Comparison of ENCODE assay signal across 8 cellular contexts in the genomic region with DNA sequence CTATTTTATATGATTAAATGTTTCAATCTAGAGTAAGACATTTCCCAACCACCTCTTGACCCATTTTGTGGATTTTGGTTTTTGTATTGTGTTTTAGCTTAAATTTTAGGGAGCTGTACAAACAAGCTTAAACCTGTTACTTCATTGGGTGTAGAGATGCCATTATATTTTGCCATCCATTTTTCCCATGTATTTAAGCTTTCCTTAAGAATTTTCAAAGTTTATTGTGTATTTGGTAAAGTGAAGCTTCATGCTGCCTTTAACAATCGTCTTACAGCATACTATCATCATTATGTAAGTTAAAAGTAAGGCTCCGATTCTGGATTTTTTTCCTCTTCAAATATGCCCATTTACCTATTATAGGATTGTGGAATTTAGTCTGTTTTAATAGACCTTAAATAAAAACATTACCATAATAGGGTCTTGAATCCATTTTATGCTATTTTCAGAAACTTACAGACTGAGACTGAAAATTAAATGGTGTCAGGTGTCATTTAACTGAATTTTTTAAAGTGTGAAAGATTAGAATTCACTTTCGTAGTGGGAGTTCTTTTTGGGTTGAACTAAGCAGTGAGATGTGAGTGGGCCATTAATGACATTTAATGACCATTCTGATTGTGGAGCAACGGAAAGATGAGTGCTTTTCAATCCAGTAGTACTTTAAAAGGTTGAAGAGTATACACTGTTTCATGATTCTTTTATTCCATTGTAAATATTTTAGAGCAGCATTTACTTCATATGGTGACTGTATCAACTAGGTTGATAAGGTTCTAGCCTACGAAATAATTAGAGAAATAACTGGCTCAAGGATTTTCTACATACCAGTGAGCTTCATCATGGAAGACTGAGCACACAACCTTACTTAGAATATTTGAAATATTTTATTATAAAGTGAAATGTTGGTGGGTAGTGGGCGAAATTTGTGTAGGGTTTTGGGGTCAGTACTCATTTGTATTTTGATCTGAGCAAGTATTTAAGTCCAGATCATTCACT. TPM values are rescaled to one million over a fixed set of nuclear protein-coding genes. Genes with fewer than 3 reads are reported as not detected.
A peak's percentile ranks its signal among the peaks of the same experiment; 100 is the strongest.
DNase-seq lines count a peak whose midpoint lies in the region; ATAC-seq and TF ChIP-seq lines count a peak whose summit lies in the region.

No MANE protein-coding gene starts in this region.

- intact Hi-C loops in OCI-LY7 (cut with micrococcal nuclease; ENCODE audit: unreplicated experiment) (loop anchor here (10.0 kb wide), 1 partner anchor 1098 kb away; a partner anchor contains a TSS), psoas muscle (cut with DNase I) (loop anchor here (5.0 to 10.0 kb wide), 3 partner anchors 41 to 1098 kb away; a partner anchor contains a TSS)

- POLR2A ChIA-PET in OCI-LY7 (lab: Charles Lee), result interaction anchor here (0.5 to 4.2 kb wide), 23 partner anchors 9 to 1103 kb away, joined by 3 to 49 read pairs (median 4); no protein-coding TSS in a partner anchor

- no peak overlapping the region for H2AFZ ChIP-seq in OCI-LY7 (ENCODE audit: low read length)

- peaks cover 31% of the 10 kb centered on the region for H4K20me1 ChIP-seq in OCI-LY7 (ENCODE audit: insufficient read depth, low read length)

- no peak for DNase-seq in OCI-LY7 (ENCODE audit: low spot score)
- DNase-seq in endothelial cell (ENCODE audit: low spot score), result no peak
- no peak for DNase-seq in psoas muscle
- DNase-seq in occipital lobe (lab: John Stamatoyannopoulos, UW), result no peak
- no peak for DNase-seq in epidermal melanocyte (ENCODE audit: insufficient read length, low spot score)
- DNase-seq in islet precursor cell, result no peak

- H3K4me1 ChIP-seq in OCI-LY7 (ENCODE audit: insufficient read depth, low read length, poor library complexity, severe bottlenecking) (peaks cover 51% of the 10 kb centered on the region), psoas muscle (peaks cover 51% of the 10 kb centered on the region)

- H3K4me3 Mint-ChIP-seq in endothelial cell (ENCODE audit: unreplicated experiment), result peak overlapping the region; percentile 100

- H3K9me2 ChIP-seq in OCI-LY7 (ENCODE audit: insufficient read depth, low read length), result no peaks in the 10 kb centered on the region

- peak overlapping the region; percentile 78 for H3K27ac Mint-ChIP-seq in endothelial cell (ENCODE audit: unreplicated experiment)

- peaks cover 4% of the 10 kb centered on the region for H3K9me3 Mint-ChIP-seq in endothelial cell (ENCODE audit: unreplicated experiment)

- H3K36me3 Mint-ChIP-seq in endothelial cell (ENCODE audit: low read depth, unreplicated experiment), result peaks cover 20% of the 10 kb centered on the region

- BruUV-seq in OCI-LY7 (replicated peaks; lab: Mats Ljungman, UMichigan), result no TSS peak

- H3K36me3 ChIP-seq in OCI-LY7 (ENCODE audit: insufficient read depth, low read length) (peaks cover 26% of the 10 kb centered on the region), psoas muscle (ENCODE audit: insufficient read depth in 1 of 2, low read depth in 1 of 2) (no peaks in the 10 kb centered on the region)

- WGBS in psoas muscle, 3 donors, result 14 to 25% (median 19%) methylated on average over 6 of the region's 6 CpGs

- no peaks in the 10 kb centered on the region for H3K9me3 ChIP-seq in OCI-LY7 (ENCODE audit: low read length)
- H3K9me3 ChIP-seq in psoas muscle, result no peaks in the 10 kb centered on the region

- peaks cover 73% of the 10 kb centered on the region for H3K79me2 ChIP-seq in OCI-LY7 (ENCODE audit: insufficient read depth, low read depth, low read length)

- peaks cover 31% of the 10 kb centered on the region for H3K27me3 Mint-ChIP-seq in endothelial cell (ENCODE audit: unreplicated experiment)

- peak overlapping the region; percentile 88; the same call in 1 of the 2 replicates for H3K4me3 ChIP-seq in GM08714 (ENCODE audit: low read length)
- peak overlapping the region; percentile 90 for H3K4me3 ChIP-seq in OCI-LY7 (ENCODE audit: low read depth, low read length, poor library complexity, severe bottlenecking)
- H3K4me3 ChIP-seq in psoas muscle, result peak overlapping the region; percentile 92

- CTCF ChIA-PET in OCI-LY7 (lab: Charles Lee; ENCODE audit: unreplicated experiment), result interaction anchor here (2.0 kb wide), 1 partner anchor 12 kb away, joined by 4 read pairs; no protein-coding TSS in a partner anchor

- H3K4me2 ChIP-seq in OCI-LY7 (ENCODE audit: low read length), result peak overlapping the region; percentile 91

- H3K27ac ChIP-seq in OCI-LY7 (ENCODE audit: low read depth, low read length, poor library complexity, severe bottlenecking) (peak overlapping the region; percentile 96), psoas muscle (peak overlapping the region; percentile 100)

- TF ChIP-seq CTCF in OCI-LY7 (conservative IDR thresholded peaks at IDR 0.05; ENCODE audit: low read length) (no peak), endothelial cell (IDR thresholded peaks at IDR 0.05; ENCODE audit: unreplicated experiment) (no peak), psoas muscle (IDR thresholded peaks at IDR 0.05) (no peak)

- H3K27me3 ChIP-seq in psoas muscle (ENCODE audit: insufficient read depth in 3 of 3, low read length in 2 of 3), result no peaks in the 10 kb centered on the region

- H3K4me1 Mint-ChIP-seq in endothelial cell (ENCODE audit: unreplicated experiment), result peaks cover 47% of the 10 kb centered on the region

- ATAC-seq in psoas muscle (no peak), GM19324 (IDR thresholded peaks at IDR 0.05; ENCODE audit: low FRiP score, unreplicated experiment) (no peak)

RNA-seq across cellular contexts. Expression of a gene that starts 2.4 kb away (rescaled TPM):
- 50.1 and 52.5 TPM in 2 replicates for total RNA-seq in OCI-LY7 (2014; rRNA removed; shearing (Covaris generic))
- total RNA-seq in OCI-LY7 (2022), result 68.0 and 72.8 TPM in 2 replicates
- 71.0 TPM for total RNA-seq in endothelial cell (ENCODE audit: unreplicated experiment)
- total RNA-seq in psoas muscle, result 10 to 100 TPM; 24.0 to 40.9 (median 27.0) TPM
- 10 to 100 TPM in 1 of 3 donors, 1 to 10 TPM in 2; 6.2 to 18.1 (median 7.3) TPM for polyA plus RNA-seq in psoas muscle
- 261 TPM for total RNA-seq in occipital lobe
